In the genomic region with DNA sequence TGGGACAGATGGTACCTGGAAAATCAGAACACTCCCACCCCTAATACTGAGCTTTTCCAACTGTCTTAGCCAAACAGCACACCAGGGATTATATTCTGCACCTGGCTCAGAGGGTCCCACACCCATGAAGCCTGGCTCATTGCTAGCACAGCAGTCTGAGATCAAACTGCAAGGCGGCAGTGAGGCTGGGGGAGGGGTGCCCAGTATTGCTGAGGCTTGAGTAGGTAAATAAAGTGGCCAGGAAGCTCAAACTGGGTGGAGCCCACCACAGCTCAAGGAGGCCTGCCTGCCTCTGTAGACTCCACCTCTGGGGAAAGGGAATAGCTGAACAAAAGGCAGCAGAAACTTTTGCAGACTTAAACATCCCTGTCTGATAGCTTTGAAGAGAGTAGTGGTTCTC, we compare ENCODE assay signal across 1 cellular context.
TF ChIP-seq lines count a peak whose summit lies in the region.

No MANE protein-coding gene starts in this region.

TF ChIP-seq in H1, 55 proteins besides CTCF, POLR2A, EP300 and RAD21:
- TF ChIP-seq ASH2L (IDR thresholded peaks at IDR 0.05; ENCODE audit: low read length) = peak; percentile 58
